8 cellular contexts compared by ENCODE assay signal in the genomic region with DNA sequence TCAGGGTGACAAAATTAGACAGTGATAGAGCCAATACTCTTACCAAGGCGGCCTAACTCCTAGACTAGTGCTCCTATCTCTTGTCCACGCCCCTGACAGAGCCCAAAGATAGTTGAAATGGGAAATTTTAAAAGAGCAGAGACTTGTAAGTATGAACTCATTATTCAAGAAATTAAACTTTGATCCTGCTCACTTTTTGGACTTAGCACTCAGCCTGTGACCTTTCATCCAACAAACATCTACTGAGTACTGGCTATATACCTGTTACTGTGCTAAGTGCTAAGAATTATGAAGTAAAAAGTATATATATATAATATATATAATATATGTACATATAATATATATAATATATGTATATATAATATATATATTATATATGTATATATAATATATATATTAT. TPM values are rescaled to one million over a fixed set of nuclear protein-coding genes. Genes with fewer than 3 reads are reported as not detected.
DNase-seq lines count a peak whose midpoint lies in the region; ATAC-seq and TF ChIP-seq lines count a peak whose summit lies in the region.

No MANE protein-coding gene starts in this region.

- H3K27me3 Mint-ChIP-seq in stimulated activated naive CD8-positive, alpha-beta T cell treated with anti-CD3 and anti-CD28 coated beads, Interleukin-15, Interleukin-2, amounts not matched to agents 100 ng/mL and 50 ng/mL, for 24 hours: no peaks in the 10 kb centered on the region
- H3K27me3 Mint-ChIP-seq in activated naive CD8-positive, alpha-beta T cell treated with anti-CD3 and anti-CD28 coated beads for 36 hours: no peaks in the 10 kb centered on the region

- no peaks in the 10 kb centered on the region for H3K9me3 Mint-ChIP-seq in stimulated activated naive CD8-positive, alpha-beta T cell treated with anti-CD3 and anti-CD28 coated beads, Interleukin-15, Interleukin-2, amounts not matched to agents 100 ng/mL and 50 ng/mL, for 24 hours
- no peaks in the 10 kb centered on the region for H3K9me3 Mint-ChIP-seq in activated naive CD8-positive, alpha-beta T cell treated with anti-CD3 and anti-CD28 coated beads for 36 hours

- WGBS in mesodermal cell (ENCODE audit: insufficient coverage in 2 of 2), 2 experiments: 100% methylated on average over 1 of the region's 2 CpGs; no CpG with 5 or more reads in 1 of the 2 experiments
- WGBS in lower leg skin, 2 donors: 68 to 81% methylated on average over 2 of the region's 2 CpGs

- H3K4me1 Mint-ChIP-seq in stimulated activated naive CD8-positive, alpha-beta T cell treated with anti-CD3 and anti-CD28 coated beads, Interleukin-15, Interleukin-2, amounts not matched to agents 100 ng/mL and 50 ng/mL, for 24 hours (ENCODE audit: low read depth): peaks cover 43% of the 10 kb centered on the region
- H3K4me1 Mint-ChIP-seq in activated naive CD8-positive, alpha-beta T cell treated with anti-CD3 and anti-CD28 coated beads for 36 hours: peaks cover 25% of the 10 kb centered on the region

- peaks cover 14% of the 10 kb centered on the region for H3K36me3 Mint-ChIP-seq in stimulated activated naive CD8-positive, alpha-beta T cell treated with anti-CD3 and anti-CD28 coated beads, Interleukin-15, Interleukin-2, amounts not matched to agents 100 ng/mL and 50 ng/mL, for 24 hours (ENCODE audit: low read depth)
- H3K36me3 Mint-ChIP-seq in activated naive CD8-positive, alpha-beta T cell treated with anti-CD3 and anti-CD28 coated beads for 36 hours: peaks cover 6% of the 10 kb centered on the region

- peak overlapping the region; percentile 99 for H3K4me3 Mint-ChIP-seq in stimulated activated naive CD8-positive, alpha-beta T cell treated with anti-CD3 and anti-CD28 coated beads, Interleukin-15, Interleukin-2, amounts not matched to agents 100 ng/mL and 50 ng/mL, for 24 hours
- H3K4me3 Mint-ChIP-seq in activated naive CD8-positive, alpha-beta T cell treated with anti-CD3 and anti-CD28 coated beads for 36 hours: peak overlapping the region; percentile 99

- H3K4me1 ChIP-seq in mesodermal cell (ENCODE audit: control insufficient read depth, insufficient read depth, low read length, poor library complexity, severe bottlenecking): peaks cover 3% of the 10 kb centered on the region

- TF ChIP-seq CTCF in lower leg skin (IDR thresholded peaks at IDR 0.05): no peak

- no peak for TF ChIP-seq POLR2A in lower leg skin (IDR thresholded peaks at IDR 0.05)

- no peak for ATAC-seq in stimulated activated naive CD8-positive, alpha-beta T cell treated with anti-CD3 and anti-CD28 coated beads, Interleukin-15, Interleukin-2, amounts not matched to agents 100 U/mL and 50 U/mL, for 24 hours
- no peak for ATAC-seq in HG02884 (IDR thresholded peaks at IDR 0.05; ENCODE audit: unreplicated experiment)
- no peak for ATAC-seq in GM19452 (IDR thresholded peaks at IDR 0.05; ENCODE audit: unreplicated experiment)
- no peak for ATAC-seq in GM19324 (IDR thresholded peaks at IDR 0.05; ENCODE audit: low FRiP score, unreplicated experiment)

- no peaks in the 10 kb centered on the region for H3K9me3 ChIP-seq in mesodermal cell (ENCODE audit: control insufficient read depth, low read length)

- intact Hi-C loops in lower leg skin (cut with DNase I; ENCODE audit: low total_unique reads): no loop called here

- no peak for DNase-seq in stimulated activated naive CD8-positive, alpha-beta T cell treated with anti-CD3 and anti-CD28 coated beads, Interleukin-15, Interleukin-2, amounts not matched to agents 100 U/mL and 50 U/mL, for 24 hours
- no peak for DNase-seq in activated naive CD8-positive, alpha-beta T cell treated with anti-CD3 and anti-CD28 coated beads for 36 hours
- no peak for DNase-seq in lower leg skin (ENCODE audit: low spot score in 2 of 2)

- H3K36me3 ChIP-seq in mesodermal cell (ENCODE audit: control insufficient read depth, insufficient read depth, low read length): peaks cover 15% of the 10 kb centered on the region

- H3K4me3 ChIP-seq in mesodermal cell (ENCODE audit: extremely low read depth, insufficient read depth, low read length, poor library complexity, severe bottlenecking): peak overlapping the region; percentile 75
- H3K4me3 ChIP-seq in lower leg skin (ENCODE audit: low read depth, poor library complexity, severe bottlenecking): no peak overlapping the region

- H3K27ac Mint-ChIP-seq in stimulated activated naive CD8-positive, alpha-beta T cell treated with anti-CD3 and anti-CD28 coated beads, Interleukin-15, Interleukin-2, amounts not matched to agents 100 ng/mL and 50 ng/mL, for 24 hours: no peak overlapping the region
- peak overlapping the region; percentile 12 for H3K27ac Mint-ChIP-seq in activated naive CD8-positive, alpha-beta T cell treated with anti-CD3 and anti-CD28 coated beads for 36 hours

- H3K27ac ChIP-seq in mesodermal cell (ENCODE audit: low read depth, low read length, severe bottlenecking): no peak overlapping the region

RNA-seq across cellular contexts. Expression of gene INVS, which starts 1.2 kb away (rescaled TPM):
- total RNA-seq in activated naive CD8-positive, alpha-beta T cell treated with anti-CD3 and anti-CD28 coated beads for 36 hours: 10 to 100 TPM; 16.4 to 16.8 TPM
- polyA plus RNA-seq in mesodermal cell (2013, experiment 1 of 2): 11.5 TPM
- polyA plus RNA-seq in mesodermal cell (2013, experiment 2 of 2): 13.3 TPM
- total RNA-seq in lower leg skin: 10 to 100 TPM in 2 of 4 donors, 1 to 10 TPM in 2; 8.3 to 14.4 (median 10.8) TPM

RNA-seq across cellular contexts. Expression of gene ERP44, which starts 1.5 kb away (rescaled TPM):
- 10 to 100 TPM; 11.4 to 11.6 TPM for total RNA-seq in activated naive CD8-positive, alpha-beta T cell treated with anti-CD3 and anti-CD28 coated beads for 36 hours
- 34.5 TPM for polyA plus RNA-seq in mesodermal cell (2013, experiment 1 of 2)
- 37.5 TPM for polyA plus RNA-seq in mesodermal cell (2013, experiment 2 of 2)
- total RNA-seq in lower leg skin: 10 to 100 TPM; 10.1 to 15.7 (median 13.0) TPM
